In genomic region chr12:124917841-124918621, GRCh38 we compare ENCODE assay signal across 8 cellular contexts. TPM values are rescaled to one million over a fixed set of nuclear protein-coding genes. Genes with fewer than 3 reads are reported as not detected.
DNase-seq lines count a peak whose midpoint lies in the region; ATAC-seq and TF ChIP-seq lines count a peak whose summit lies in the region.

No MANE protein-coding gene starts in this region.

- H3K27me3 ChIP-seq in GM23338 (ENCODE audit: insufficient read depth): no peaks in the 10 kb centered on the region
- no peaks in the 10 kb centered on the region for H3K27me3 ChIP-seq in WERI-Rb-1 (ENCODE audit: insufficient read depth, low read depth, severe bottlenecking)
- no peaks in the 10 kb centered on the region for H3K27me3 ChIP-seq in gastrocnemius medialis

- H3K79me2 ChIP-seq in GM23338 (replicated peaks; ENCODE audit: insufficient read depth): peaks cover 20% of the 10 kb centered on the region

- H3K27me3 Mint-ChIP-seq in GM23338 (ENCODE audit: insufficient read depth, low read depth, poor library complexity): peaks cover 40% of the 10 kb centered on the region

- peaks cover 17% of the 10 kb centered on the region for H3K36me3 Mint-ChIP-seq in GM23338 (ENCODE audit: low read depth)

- peaks cover 46% of the 10 kb centered on the region for H3K4me1 ChIP-seq in GM23338 (ENCODE audit: insufficient read depth)
- peaks cover 27 to 44% of the 10 kb centered on the region in 2 donors for H3K4me1 ChIP-seq in gastrocnemius medialis

- intact Hi-C loops in gastrocnemius medialis (cut with DNase I; ENCODE audit: low total_unique reads): loop anchor here (10.0 kb wide), 1 partner anchor 523 kb away; no protein-coding TSS in a partner anchor

- peaks cover 2% of the 10 kb centered on the region; the same call in 1 of the 2 replicates for H3K36me3 ChIP-seq in GM23338 (ENCODE audit: insufficient read depth)
- peaks cover 10% of the 10 kb centered on the region for H3K36me3 ChIP-seq in WERI-Rb-1
- peaks cover 1 to 8% of the 10 kb centered on the region in 2 donors for H3K36me3 ChIP-seq in gastrocnemius medialis

- peak overlapping the region; percentile 41 for H3K4me3 ChIP-seq in GM23338
- peak overlapping the region; percentile 37 for H3K4me3 ChIP-seq in WERI-Rb-1 (ENCODE audit: low read depth, low read length)
- H3K4me3 ChIP-seq in foreskin fibroblast (ENCODE audit: low read depth in 1 of 2, low read length in 2 of 2): peak overlapping the region; percentile 16 to 38
- peak overlapping the region; percentile 40 to 85 (median 47) for H3K4me3 ChIP-seq in gastrocnemius medialis

- DNase-seq in GM23338 (ENCODE audit: low spot score) (no peak), WERI-Rb-1 (no peak), foreskin fibroblast (no peak), gastrocnemius medialis (peak; percentile 63 to 67)

- peaks cover 76% of the 10 kb centered on the region for H3K4me1 Mint-ChIP-seq in GM23338

- H3K9me3 Mint-ChIP-seq in GM23338: peaks cover 23% of the 10 kb centered on the region

- no peak for TF ChIP-seq CTCF in GM23338 (conservative IDR thresholded peaks at IDR 0.05; ENCODE audit: low read depth in 2 of 2)
- TF ChIP-seq CTCF in WERI-Rb-1 (IDR thresholded peaks at IDR 0.05; ENCODE audit: low read depth, low read length): no peak
- TF ChIP-seq CTCF in foreskin fibroblast (IDR thresholded peaks at IDR 0.05; ENCODE audit: low read depth, low read length): no peak
- no peak for TF ChIP-seq CTCF in gastrocnemius medialis (IDR thresholded peaks at IDR 0.05 in 4 of 5, conservative IDR thresholded peaks at IDR 0.05 in 1 of 5)

- peak overlapping the region; percentile 86 for H3K27ac ChIP-seq in GM23338 (ENCODE audit: low read depth)
- peak overlapping the region; percentile 89 for H3K27ac ChIP-seq in WERI-Rb-1
- H3K27ac ChIP-seq in gastrocnemius medialis: peak overlapping the region; percentile 92 to 100 (median 98)

- peak overlapping the region; percentile 97 for H3K4me3 Mint-ChIP-seq in GM23338

- no peaks in the 10 kb centered on the region for H3K9me2 ChIP-seq in GM23338 (ENCODE audit: insufficient read depth)

- H3K4me2 ChIP-seq in GM23338: peak overlapping the region; percentile 64

- H4K20me1 ChIP-seq in GM23338 (replicated peaks; ENCODE audit: insufficient read depth): peaks cover 4% of the 10 kb centered on the region

- peak overlapping the region; percentile 98 for H3K27ac Mint-ChIP-seq in GM23338

- peaks cover 8% of the 10 kb centered on the region; the same call in 1 of the 2 replicates for H3F3A ChIP-seq in GM23338 (replicated peaks; ENCODE audit: low read depth)

- peak in 1 of 2 donors; percentile 34 for TF ChIP-seq POLR2A in gastrocnemius medialis (IDR thresholded peaks at IDR 0.05)

- in situ Hi-C loops in gastrocnemius medialis (cut with MboI; ENCODE audit: low sequenced_read_pairs in 4 of 4): loop anchor here in 1 of 4 donors (25.0 kb wide), 1 partner anchor 881 kb away; no protein-coding TSS in a partner anchor

- no peak for ATAC-seq in GM23338
- ATAC-seq in gastrocnemius medialis: peak; percentile 5 to 6
- no peak for ATAC-seq in HG03457 (IDR thresholded peaks at IDR 0.05; ENCODE audit: unreplicated experiment)
- no peak for ATAC-seq in GM18870 (IDR thresholded peaks at IDR 0.05; ENCODE audit: unreplicated experiment)
- ATAC-seq in HG02763 (IDR thresholded peaks at IDR 0.05; ENCODE audit: unreplicated experiment): no peak
- ATAC-seq in HG03521 (IDR thresholded peaks at IDR 0.05; ENCODE audit: unreplicated experiment): no peak

- H3K9me3 ChIP-seq in WERI-Rb-1 (ENCODE audit: severe bottlenecking) (no peaks in the 10 kb centered on the region), gastrocnemius medialis (no peaks in the 10 kb centered on the region)

- no peak overlapping the region for H2AFZ ChIP-seq in GM23338

TF ChIP-seq in GM23338, 12 proteins besides CTCF, POLR2A, EP300 and RAD21 (continues in another document):
- TF ChIP-seq NANOG (IDR thresholded peaks at IDR 0.05; ENCODE audit: borderline replicate concordance) (no peak), STAT1 (IDR thresholded peaks at IDR 0.05; ENCODE audit: unreplicated experiment) (no peak), CREB1 (CRISPR knock-in tag; IDR thresholded peaks at IDR 0.05; ENCODE audit: low read depth) (no peak), ZNF462 (CRISPR knock-in tag; IDR thresholded peaks at IDR 0.05) (no peak), ZNF114 (CRISPR knock-in tag; IDR thresholded peaks at IDR 0.05) (no peak), JUNB (IDR thresholded peaks at IDR 0.05; ENCODE audit: unreplicated experiment) (no peak), ZNF331 (CRISPR knock-in tag; IDR thresholded peaks at IDR 0.05; ENCODE audit: low read depth) (no peak), EZH2phosphoT487 (IDR thresholded peaks at IDR 0.05; ENCODE audit: unreplicated experiment) (no peak)
- TF ChIP-seq, protein P1, sequence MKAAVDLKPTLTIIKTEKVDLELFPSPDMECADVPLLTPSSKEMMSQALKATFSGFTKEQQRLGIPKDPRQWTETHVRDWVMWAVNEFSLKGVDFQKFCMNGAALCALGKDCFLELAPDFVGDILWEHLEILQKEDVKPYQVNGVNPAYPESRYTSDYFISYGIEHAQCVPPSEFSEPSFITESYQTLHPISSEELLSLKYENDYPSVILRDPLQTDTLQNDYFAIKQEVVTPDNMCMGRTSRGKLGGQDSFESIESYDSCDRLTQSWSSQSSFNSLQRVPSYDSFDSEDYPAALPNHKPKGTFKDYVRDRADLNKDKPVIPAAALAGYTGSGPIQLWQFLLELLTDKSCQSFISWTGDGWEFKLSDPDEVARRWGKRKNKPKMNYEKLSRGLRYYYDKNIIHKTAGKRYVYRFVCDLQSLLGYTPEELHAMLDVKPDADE (IDR thresholded peaks at IDR 0.05): no peak

RNA-seq across cellular contexts. Expression of gene UBC, which starts 3.6 kb away (rescaled TPM):
- 665 and 754 TPM in 2 replicates for total RNA-seq in GM23338 (2014; rRNA removed; shearing (Covaris generic))
- polyA plus RNA-seq in GM23338 (2016; fragmentation: Nextera tagmentation; extraction: Ambion mirVana): 511 and 519 TPM in 2 replicates
- total RNA-seq in gastrocnemius medialis: over 10,000 TPM in 2 of 4 donors, 1,000 to 10,000 TPM in 2; 3,173 to 12,805 (median 9,048) TPM

RNA-seq across cellular contexts. Expression of gene SCARB1, which starts 54.4 kb away (rescaled TPM):
- total RNA-seq in GM23338 (2014; rRNA removed; shearing (Covaris generic)): 49.3 and 62.5 TPM in 2 replicates
- polyA plus RNA-seq in GM23338 (2016; fragmentation: Nextera tagmentation; extraction: Ambion mirVana): 31.0 TPM in 2 replicates
- total RNA-seq in gastrocnemius medialis: 1 to 10 TPM; 5.4 to 8.7 (median 6.2) TPM

Comparison
In these comparisons a context has a peak if more than half of its experiments do, and no peak if none do; other contexts are left out.
1. ATAC-seq: peak in gastrocnemius medialis (2 of 2); none in GM23338 (single experiment), HG03457 (single experiment), GM18870 (single experiment), HG02763 (single experiment) and HG03521 (single experiment).
2. DNase-seq: peak in gastrocnemius medialis (2 of 2); none in GM23338 (single experiment), WERI-Rb-1 (single experiment) and foreskin fibroblast (0 of 2).
3. Peak in every context shown above with its lines, with median percentiles within 50 percentile points of each other: H3K27ac ChIP-seq and H3K4me3 ChIP-seq.